In the genomic region with DNA sequence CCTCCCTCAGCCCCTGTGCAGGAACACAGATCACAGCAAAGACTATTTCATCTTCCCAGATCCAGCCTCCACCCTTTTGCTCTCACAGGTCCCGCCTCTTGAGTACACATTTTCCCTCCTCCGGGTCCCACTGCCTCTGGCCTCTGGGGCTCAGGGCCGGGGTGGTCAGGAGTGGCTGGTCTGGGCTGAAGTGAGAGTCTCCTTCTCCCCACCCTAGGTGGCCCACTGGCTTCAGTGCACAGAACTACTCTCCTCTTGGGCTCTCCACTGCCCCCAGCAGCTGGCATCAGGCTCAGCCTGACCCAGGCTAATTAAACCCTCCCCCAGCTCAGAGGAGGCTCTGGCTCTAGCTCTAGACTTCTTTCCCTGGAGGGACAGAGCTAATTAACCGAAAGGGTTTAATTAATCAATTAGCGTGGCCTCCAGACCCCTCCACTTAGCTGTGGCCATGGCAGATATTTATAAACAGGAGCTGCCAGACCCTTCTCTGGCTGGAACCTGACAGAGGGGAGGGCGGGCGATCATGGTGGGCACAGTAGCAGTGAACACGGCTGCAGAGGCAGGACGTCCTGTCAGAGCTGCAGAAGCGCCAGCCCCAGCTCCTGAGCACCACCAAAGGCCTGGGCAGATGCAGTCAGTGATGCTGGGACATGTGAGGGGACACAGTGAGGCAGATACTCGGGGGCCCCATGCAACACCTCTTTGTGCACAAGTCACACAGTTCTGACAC, we compare ENCODE assay signal across 11 cellular contexts. TPM values are rescaled to one million over a fixed set of nuclear protein-coding genes. Genes with fewer than 3 reads are reported as not detected.
DNase-seq lines count a peak whose midpoint lies in the region; ATAC-seq and TF ChIP-seq lines count a peak whose summit lies in the region.
"Had no signal": no experiment of that assay in that cellular context is flagged by ENCODE, and none has a peak within 500 bp of the region (broad histone marks: within the 10 kb centered on the region; RNA-seq: fewer than 3 reads in every experiment).

No MANE protein-coding gene starts in this region.

- no peak overlapping the region for H3K4me3 ChIP-seq in BE2C (ENCODE audit: low read depth, low read length)

- H3K4me1 Mint-ChIP-seq in effector memory CD8-positive, alpha-beta T cell (ENCODE audit: low read depth in 2 of 2): peaks cover 15 to 20% of the 10 kb centered on the region in 2 donors
- H3K4me1 Mint-ChIP-seq: activated naive CD8-positive, alpha-beta T cell treated with anti-CD3 and anti-CD28 coated beads, Interleukin-2, amount 50 U/mL, for 24 hours had no signal

- H3K36me3 ChIP-seq in BE2C: no peaks in the 10 kb centered on the region

- H3K4me3 Mint-ChIP-seq in effector memory CD8-positive, alpha-beta T cell: no peak overlapping the region
- H3K4me3 Mint-ChIP-seq: activated naive CD8-positive, alpha-beta T cell treated with anti-CD3 and anti-CD28 coated beads, Interleukin-2, amount 50 U/mL, for 24 hours; T-helper 17 cell had no signal

- H3K27ac Mint-ChIP-seq in effector memory CD8-positive, alpha-beta T cell: peak overlapping the region; percentile 33 to 93
- H3K27ac Mint-ChIP-seq: activated naive CD8-positive, alpha-beta T cell treated with anti-CD3 and anti-CD28 coated beads, Interleukin-2, amount 50 U/mL, for 24 hours; T-helper 17 cell had no signal

- H3K27me3 ChIP-seq in BE2C: no peaks in the 10 kb centered on the region

- no peaks in the 10 kb centered on the region for H3K9me3 Mint-ChIP-seq in effector memory CD8-positive, alpha-beta T cell
- H3K9me3 Mint-ChIP-seq: activated naive CD8-positive, alpha-beta T cell treated with anti-CD3 and anti-CD28 coated beads, Interleukin-2, amount 50 U/mL, for 24 hours had no signal

- H3K27me3 Mint-ChIP-seq in effector memory CD8-positive, alpha-beta T cell: no peaks in the 10 kb centered on the region
- H3K27me3 Mint-ChIP-seq: activated naive CD8-positive, alpha-beta T cell treated with anti-CD3 and anti-CD28 coated beads, Interleukin-2, amount 50 U/mL, for 24 hours; T-helper 17 cell had no signal

- H3K9me3 ChIP-seq in BE2C: no peaks in the 10 kb centered on the region

- TF ChIP-seq CTCF in BE2C (IDR thresholded peaks at IDR 0.05; ENCODE audit: low read depth, low read length): peak; percentile 54

- H3K4me1 ChIP-seq in BE2C: peaks cover 20% of the 10 kb centered on the region

- DNase-seq in BE2C: peak; percentile 69
- DNase-seq in NCI-H226: peak; percentile 19
- no peak for DNase-seq in effector memory CD8-positive, alpha-beta T cell
- peak; percentile 57 for DNase-seq in middle frontal gyrus (ENCODE audit: extremely low spot score, low spot score)
- DNase-seq in cortex of kidney (lab: John Stamatoyannopoulos, UW): no peak
- DNase-seq in T-helper 1 cell: no peak
- DNase-seq in NOMO-1 (lab: John Stamatoyannopoulos, UW; ENCODE audit: unreplicated experiment in 2 of 2): no peak
- DNase-seq in GOT3 (lab: John Stamatoyannopoulos, UW): no peak
- DNase-seq: activated naive CD8-positive, alpha-beta T cell treated with anti-CD3 and anti-CD28 coated beads, Interleukin-2, amount 50 U/mL, for 24 hours; KG1; T-helper 17 cell had no signal

- no peak for ATAC-seq in effector memory CD8-positive, alpha-beta T cell (replicated peaks)
- ATAC-seq: activated naive CD8-positive, alpha-beta T cell treated with anti-CD3 and anti-CD28 coated beads, Interleukin-2, amount 50 U/mL, for 24 hours; T-helper 17 cell had no signal

- H3K36me3 Mint-ChIP-seq in effector memory CD8-positive, alpha-beta T cell (ENCODE audit: insufficient read depth): peaks cover 3% of the 10 kb centered on the region

RNA-seq across cellular contexts. Expression of a gene that starts 15.1 kb away (rescaled TPM):
- polyA plus RNA-seq in BE2C (2012; ENCODE audit: insufficient read depth, insufficient read length, low read depth): 56.0 TPM

RNA-seq across cellular contexts. Expression of a gene that starts 45.6 kb away (rescaled TPM):
- polyA plus RNA-seq in BE2C (2012; ENCODE audit: insufficient read depth, insufficient read length, low read depth): 1,880 TPM

RNA-seq across cellular contexts. Expression of a gene that starts 57.9 kb away (rescaled TPM):
- polyA plus RNA-seq in BE2C (2012; ENCODE audit: insufficient read depth, insufficient read length, low read depth): 18.6 TPM

Comparison
In these comparisons a context has a peak if more than half of its experiments do, and no peak if none do; other contexts are left out.
1. DNase-seq: peak in BE2C (single experiment), NCI-H226 (single experiment) and middle frontal gyrus (single experiment); none in effector memory CD8-positive, alpha-beta T cell (0 of 3), cortex of kidney (single experiment), T-helper 1 cell (0 of 5), NOMO-1 (0 of 2) and GOT3 (single experiment).